ENCODE assay signal across 8 cellular contexts in the genomic region with DNA sequence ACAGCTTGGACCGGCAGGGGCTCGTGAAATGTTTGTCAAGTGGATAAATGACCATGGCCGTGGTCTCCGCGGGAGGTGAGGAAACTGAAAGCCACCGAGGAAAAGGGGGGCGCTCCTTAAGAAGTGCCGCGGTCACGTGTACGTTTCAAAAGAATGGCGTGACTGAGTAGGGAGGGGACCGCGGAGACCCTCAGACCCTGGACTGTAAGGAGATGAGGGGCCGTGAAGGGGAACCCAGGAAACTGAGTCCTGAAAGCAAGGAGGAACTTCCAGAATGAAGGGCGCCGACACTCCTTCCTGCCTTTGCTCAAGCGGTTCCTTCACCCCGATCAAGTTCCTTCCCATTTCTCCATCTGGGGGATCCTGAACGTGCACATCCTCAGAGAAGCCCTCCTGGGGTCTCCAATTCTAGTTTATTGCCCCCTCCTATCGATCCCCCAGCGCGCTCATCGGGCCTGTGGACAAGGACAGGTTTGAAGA. TPM values are rescaled to one million over a fixed set of nuclear protein-coding genes. Genes with fewer than 3 reads are reported as not detected.
DNase-seq lines count a peak whose midpoint lies in the region; ATAC-seq and TF ChIP-seq lines count a peak whose summit lies in the region.
"Not testable (repeated sequence)": the region's sequence is repeated elsewhere in the genome, so short reads cannot be mapped to it uniquely, and the experiment has no call there.

No MANE protein-coding gene starts in this region.

- H4K20me1 ChIP-seq in hepatocyte (ENCODE audit: insufficient read depth, poor library complexity, severe bottlenecking), result not testable (repeated sequence)

- peak overlapping the region; percentile 94 for H3K27ac ChIP-seq in CD8-positive, alpha-beta T cell (ENCODE audit: low read depth, low read length)
- H3K27ac ChIP-seq in HEK293 (ENCODE audit: extremely low read depth, low read depth, low read length) (peak overlapping the region; percentile 72), cingulate gyrus (ENCODE audit: low read depth, low read length) (peak overlapping the region; percentile 88), hepatocyte (peak overlapping the region; percentile 98), subcutaneous abdominal adipose tissue (ENCODE audit: low read depth, low read length) (peak overlapping the region; percentile 88)

- H3K27me3 ChIP-seq in CD8-positive, alpha-beta T cell (ENCODE audit: insufficient read depth, low read length); hepatocyte; subcutaneous abdominal adipose tissue (ENCODE audit: control insufficient read depth in 5 of 5, insufficient read depth in 4 of 5, low read length in 5 of 5): not testable (repeated sequence)

- H3K36me3 Mint-ChIP-seq in CD8-positive, alpha-beta T cell, result peaks cover 61% of the 10 kb centered on the region
- peaks cover 40% of the 10 kb centered on the region for H3K36me3 Mint-ChIP-seq in activated CD8-positive, alpha-beta T cell treated with anti-CD3 and anti-CD28 coated beads, Interleukin-2, amount 10 ng/mL, durations not matched to agents 7 days and 5 days (ENCODE audit: low read depth)
- not testable (repeated sequence) for H3K36me3 Mint-ChIP-seq in natural killer cell

- not testable (repeated sequence) for ATAC-seq in CD8-positive, alpha-beta T cell; activated CD8-positive, alpha-beta T cell treated with anti-CD3 and anti-CD28 coated beads, Interleukin-2, amount 10 ng/mL, durations not matched to agents 7 days and 5 days; natural killer cell

- not testable (repeated sequence) for TF ChIP-seq POLR2A in NB4 (IDR thresholded peaks at IDR 0.05; ENCODE audit: extremely low read depth, insufficient read length)

- not testable (repeated sequence) for DNase-seq in CD8-positive, alpha-beta T cell; activated CD8-positive, alpha-beta T cell treated with anti-CD3 and anti-CD28 coated beads, Interleukin-2, amount 10 ng/mL, durations not matched to agents 7 days and 5 days; hepatocyte (ENCODE audit: low spot score); natural killer cell
- peak; percentile 41 for DNase-seq in NB4 (ENCODE audit: low read depth)

- 13% methylated on average over 22 of the region's 24 CpGs for WGBS in hepatocyte (ENCODE audit: low lambda C conversion rate, missing lambda C conversion rate)

- H3K4me1 ChIP-seq in CD8-positive, alpha-beta T cell (ENCODE audit: insufficient read depth, low read length), result peaks cover 36% of the 10 kb centered on the region
- not testable (repeated sequence) for H3K4me1 ChIP-seq in HEK293 (ENCODE audit: control insufficient read depth, insufficient read depth, low read length)
- peaks cover 22% of the 10 kb centered on the region for H3K4me1 ChIP-seq in hepatocyte (ENCODE audit: insufficient read depth)
- H3K4me1 ChIP-seq in subcutaneous abdominal adipose tissue (ENCODE audit: control insufficient read depth in 5 of 5, insufficient read depth in 5 of 5, low read length in 5 of 5), result peaks cover 11 to 44% (median 36%) of the 10 kb centered on the region in 5 donors

- peak overlapping the region; percentile 63 to 98 (median 94) for H3K9ac ChIP-seq in subcutaneous abdominal adipose tissue (ENCODE audit: low read length in 5 of 5)

- peak overlapping the region; percentile 98 for H3K4me3 ChIP-seq in CD8-positive, alpha-beta T cell (ENCODE audit: low read depth, low read length)
- H3K4me3 ChIP-seq in HEK293 (ENCODE audit: low read depth, low read length), result peak overlapping the region; percentile 83
- peak overlapping the region; percentile 84 for H3K4me3 ChIP-seq in NB4 (ENCODE audit: low read depth, low read length)
- H3K4me3 ChIP-seq in hepatocyte, result peak overlapping the region; percentile 69
- peak overlapping the region; percentile 80 to 98 (median 90) for H3K4me3 ChIP-seq in subcutaneous abdominal adipose tissue (ENCODE audit: low read depth in 1 of 5, low read length in 5 of 5)

- intact Hi-C loops in CD8-positive, alpha-beta T cell (cut with DNase I, micrococcal nuclease), result loop anchor here (1.0 to 5.0 kb wide), 6 partner anchors 12 to 292 kb away; a partner anchor contains a TSS
- intact Hi-C loops in natural killer cell (cut with micrococcal nuclease), result not testable (repeated sequence)

- not testable (repeated sequence) for TF ChIP-seq CTCF in CD8-positive, alpha-beta T cell (IDR thresholded peaks at IDR 0.05); HEK293 (tag by site-specific recombination; IDR thresholded peaks at IDR 0.05); NB4 (IDR thresholded peaks at IDR 0.05; ENCODE audit: low read depth, low read length); hepatocyte (IDR thresholded peaks at IDR 0.05; ENCODE audit: poor library complexity); natural killer cell (IDR thresholded peaks at IDR 0.05)

- not testable (repeated sequence) for H3K27me3 Mint-ChIP-seq in CD8-positive, alpha-beta T cell (ENCODE audit: low read depth); activated CD8-positive, alpha-beta T cell treated with anti-CD3 and anti-CD28 coated beads, Interleukin-2, amount 10 ng/mL, durations not matched to agents 7 days and 5 days (ENCODE audit: low read depth); natural killer cell (ENCODE audit: low read depth in 2 of 2)

- H3K27ac Mint-ChIP-seq in CD8-positive, alpha-beta T cell, result peak overlapping the region; percentile 98
- peak overlapping the region; percentile 98 for H3K27ac Mint-ChIP-seq in activated CD8-positive, alpha-beta T cell treated with anti-CD3 and anti-CD28 coated beads, Interleukin-2, amount 10 ng/mL, durations not matched to agents 7 days and 5 days
- H3K27ac Mint-ChIP-seq in natural killer cell, result peak overlapping the region; percentile 96 to 98

- not testable (repeated sequence) for H3K9me3 Mint-ChIP-seq in CD8-positive, alpha-beta T cell; activated CD8-positive, alpha-beta T cell treated with anti-CD3 and anti-CD28 coated beads, Interleukin-2, amount 10 ng/mL, durations not matched to agents 7 days and 5 days (ENCODE audit: insufficient read depth); natural killer cell

- POLR2A ChIA-PET in CD8-positive, alpha-beta T cell (lab: Charles Lee), result interaction anchor here (1.4 kb wide), 1 partner anchor 7 kb away, joined by 3 read pairs; no protein-coding TSS in a partner anchor
- POLR2A ChIA-PET in HEK293 (lab: Yijun Ruan, JAX), result not testable (repeated sequence)
- POLR2A ChIA-PET in activated CD8-positive, alpha-beta T cell treated with anti-CD3 and anti-CD28 coated beads, Interleukin-2, amount 10 ng/mL, durations not matched to agents 7 days and 5 days (lab: Charles Lee), result interaction anchor here (0.6 to 1.6 kb wide), 2 partner anchors 9 to 591 kb away, joined by 3 to 8 read pairs; no protein-coding TSS in a partner anchor

- H3K4me1 Mint-ChIP-seq in CD8-positive, alpha-beta T cell (ENCODE audit: low read depth), result peaks cover 57% of the 10 kb centered on the region
- peaks cover 49% of the 10 kb centered on the region for H3K4me1 Mint-ChIP-seq in activated CD8-positive, alpha-beta T cell treated with anti-CD3 and anti-CD28 coated beads, Interleukin-2, amount 10 ng/mL, durations not matched to agents 7 days and 5 days (ENCODE audit: low read depth)
- peaks cover 44 to 60% of the 10 kb centered on the region in 2 donors for H3K4me1 Mint-ChIP-seq in natural killer cell

- peak overlapping the region; percentile 99 for H3K4me2 ChIP-seq in hepatocyte

- CTCF ChIA-PET in CD8-positive, alpha-beta T cell (lab: Charles Lee), result not testable (repeated sequence)
- CTCF ChIA-PET in HEK293 (lab: Yijun Ruan, JAX), result interaction anchor here (1.0 to 2.4 kb wide), 2 partner anchors 13 to 39 kb away, joined by 4 to 20 read pairs; no protein-coding TSS in a partner anchor
- CTCF ChIA-PET in activated CD8-positive, alpha-beta T cell treated with anti-CD3 and anti-CD28 coated beads, Interleukin-2, amount 10 ng/mL, durations not matched to agents 7 days and 5 days (lab: Charles Lee), result interaction anchor here (1.2 to 1.3 kb wide), 2 partner anchors 9 to 220 kb away, joined by 3 read pairs; no protein-coding TSS in a partner anchor

- not testable (repeated sequence) for H3K36me3 ChIP-seq in CD8-positive, alpha-beta T cell (ENCODE audit: insufficient read depth, low read length); hepatocyte (replicated peaks; ENCODE audit: insufficient read depth, low read depth)
- H3K36me3 ChIP-seq in HEK293 (ENCODE audit: control insufficient read depth in 2 of 2, insufficient read depth in 1 of 2, low read length in 2 of 2) (peaks cover 4 to 46% of the 10 kb centered on the region in 2 experiments; a peak in 2 of 3 replicates), subcutaneous abdominal adipose tissue (ENCODE audit: control insufficient read depth in 5 of 5, insufficient read depth in 5 of 5, low read length in 5 of 5) (peaks cover 3 to 41% (median 30%) of the 10 kb centered on the region in 5 donors)

- not testable (repeated sequence) for H3K9me2 ChIP-seq in hepatocyte (replicated peaks; ENCODE audit: insufficient read depth)

- peak overlapping the region; percentile 97 for H3K4me3 Mint-ChIP-seq in CD8-positive, alpha-beta T cell
- H3K4me3 Mint-ChIP-seq in activated CD8-positive, alpha-beta T cell treated with anti-CD3 and anti-CD28 coated beads, Interleukin-2, amount 10 ng/mL, durations not matched to agents 7 days and 5 days, result peak overlapping the region; percentile 99
- H3K4me3 Mint-ChIP-seq in natural killer cell, result peak overlapping the region; percentile 99

- not testable (repeated sequence) for H3K9me3 ChIP-seq in CD8-positive, alpha-beta T cell (ENCODE audit: low read length); HEK293 (ENCODE audit: control insufficient read depth, insufficient read depth, low read depth, low read length); hepatocyte (ENCODE audit: low read depth); subcutaneous abdominal adipose tissue (ENCODE audit: control insufficient read depth in 5 of 5, low read length in 5 of 5)

- H3K79me2 ChIP-seq in hepatocyte, result peaks cover 52% of the 10 kb centered on the region

- H2AFZ ChIP-seq in hepatocyte, result peak overlapping the region; percentile 89

RNA-seq across cellular contexts. Expression of a gene that starts 0.4 kb away (rescaled TPM):
- 10 to 100 TPM; 62.9 to 67.0 TPM for total RNA-seq in CD8-positive, alpha-beta T cell
- 10 to 100 TPM; 29.7 to 34.0 TPM for total RNA-seq in activated CD8-positive, alpha-beta T cell treated with anti-CD3 and anti-CD28 coated beads, Interleukin-2, amount 10 ng/mL, durations not matched to agents 7 days and 5 days
- total RNA-seq in hepatocyte (52.6 and 52.8 TPM in 2 replicates), natural killer cell (10 to 100 TPM; 26.9 to 33.6 (median 33.1) TPM)
- polyA plus RNA-seq in hepatocyte, result 67.7 and 72.8 TPM in 2 replicates

RNA-seq across cellular contexts. Expression of a gene that starts 0.7 kb away (rescaled TPM):
- 10 to 100 TPM; 55.0 to 58.2 TPM for total RNA-seq in CD8-positive, alpha-beta T cell
- total RNA-seq in activated CD8-positive, alpha-beta T cell treated with anti-CD3 and anti-CD28 coated beads, Interleukin-2, amount 10 ng/mL, durations not matched to agents 7 days and 5 days, result 100 to 1,000 TPM; 115 to 126 TPM
- total RNA-seq in hepatocyte (106 and 131 TPM in 2 replicates), natural killer cell (10 to 100 TPM; 57.2 to 62.8 (median 60.0) TPM)
- 147 and 154 TPM in 2 replicates for polyA plus RNA-seq in hepatocyte

RNA-seq across cellular contexts. Expression of a gene that starts 9.5 kb away (rescaled TPM):
- total RNA-seq in CD8-positive, alpha-beta T cell, result under 1 TPM; 0.67 to 0.76 TPM
- total RNA-seq in activated CD8-positive, alpha-beta T cell treated with anti-CD3 and anti-CD28 coated beads, Interleukin-2, amount 10 ng/mL, durations not matched to agents 7 days and 5 days, result under 1 TPM in 1 of 2 experiments, not detected in 1; 0.34 TPM
- 8.2 and 8.8 TPM in 2 replicates for total RNA-seq in hepatocyte
- 16.3 and 27.6 TPM in 2 replicates for polyA plus RNA-seq in hepatocyte
- 1 to 10 TPM; 1.8 to 4.5 (median 2.8) TPM for total RNA-seq in natural killer cell

RNA-seq across cellular contexts. Expression of a gene that starts 16.2 kb away (rescaled TPM):
- not detected for total RNA-seq in CD8-positive, alpha-beta T cell
- total RNA-seq in activated CD8-positive, alpha-beta T cell treated with anti-CD3 and anti-CD28 coated beads, Interleukin-2, amount 10 ng/mL, durations not matched to agents 7 days and 5 days, result not detected
- total RNA-seq in hepatocyte, result 2.9 and 3.2 TPM in 2 replicates
- polyA plus RNA-seq in hepatocyte, result 2.2 and 4.4 TPM in 2 replicates
- not detected for total RNA-seq in natural killer cell

RNA-seq across cellular contexts. Expression of a gene that starts 26.2 kb away (rescaled TPM):
- total RNA-seq in CD8-positive, alpha-beta T cell, result 1 to 10 TPM in 1 of 2 experiments, under 1 TPM in 1; 0.71 to 1.2 TPM
- 1 to 10 TPM; 2.4 to 4.3 TPM for total RNA-seq in activated CD8-positive, alpha-beta T cell treated with anti-CD3 and anti-CD28 coated beads, Interleukin-2, amount 10 ng/mL, durations not matched to agents 7 days and 5 days
- 1.2 and 1.7 TPM in 2 replicates for total RNA-seq in hepatocyte
- polyA plus RNA-seq in hepatocyte, result 3.4 and 3.8 TPM in 2 replicates
- total RNA-seq in natural killer cell, result under 1 TPM; 0.19 to 0.95 (median 0.27) TPM
